15 cellular contexts compared by ENCODE assay signal in the genomic region with DNA sequence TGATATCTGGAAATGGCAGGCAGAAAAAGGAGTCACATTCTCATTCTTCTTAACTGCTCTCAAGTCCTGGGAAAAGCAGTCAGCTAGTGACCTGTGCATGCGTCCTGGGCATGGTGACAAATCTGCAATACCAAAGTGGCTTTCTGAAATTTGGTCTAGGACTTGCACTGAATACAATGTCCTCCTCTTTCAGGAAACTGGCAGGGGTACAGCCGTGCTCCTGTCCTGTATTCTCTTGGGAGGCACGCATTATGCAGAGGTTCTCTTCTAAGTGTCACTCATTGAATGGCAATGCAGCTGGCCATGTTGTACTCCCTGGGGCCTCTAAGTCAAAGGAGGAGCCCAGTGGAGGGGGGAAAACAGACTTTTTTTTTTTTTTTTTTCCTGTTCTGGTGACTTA. TPM values are rescaled to one million over a fixed set of nuclear protein-coding genes. Genes with fewer than 3 reads are reported as not detected.
DNase-seq lines count a peak whose midpoint lies in the region; ATAC-seq and TF ChIP-seq lines count a peak whose summit lies in the region.
"Had no signal": no experiment of that assay in that cellular context is flagged by ENCODE, and none has a peak within 500 bp of the region (broad histone marks: within the 10 kb centered on the region; RNA-seq: fewer than 3 reads in every experiment).

No MANE protein-coding gene starts in this region.

- H3K9me3 ChIP-seq in left lung = no peaks in the 10 kb centered on the region
- H3K9me3 ChIP-seq: vagina had no signal

- H3K4me3 ChIP-seq in left lung (no peak overlapping the region), brain microvascular endothelial cell (ENCODE audit: low read depth, low read length) (no peak overlapping the region)
- H3K4me3 ChIP-seq: vagina had no signal

- no peak for DNase-seq in stimulated activated naive CD8-positive, alpha-beta T cell treated with anti-CD3 and anti-CD28 coated beads, Interleukin-15, Interleukin-2, amounts not matched to agents 100 U/mL and 50 U/mL, for 24 hours
- DNase-seq in T-cell (no peak), left lung (no peak), NCI-H226 (no peak), brain microvascular endothelial cell (no peak), nephron progenitor cell (no peak)
- no peak for DNase-seq in effector CD4-positive, alpha-beta T cell
- DNase-seq: effector memory CD4-positive, alpha-beta T cell; NCI-H1092 treated with DMSO at 0.1 percent for 48 hours; NCI-H526; stimulated activated CD4-positive, alpha-beta T cell treated with anti-CD3 and anti-CD28 coated beads, Interleukin-2, amount 100 ng/mL, for 48 hours had no signal

- ATAC-seq in stimulated activated naive CD8-positive, alpha-beta T cell treated with anti-CD3 and anti-CD28 coated beads, Interleukin-15, Interleukin-2, amounts not matched to agents 100 U/mL and 50 U/mL, for 24 hours = no peak
- ATAC-seq in T-cell (replicated peaks in 1 of 4) = no peak
- ATAC-seq in left lung = peak; percentile 44
- ATAC-seq: Panc1 had no signal

- in situ Hi-C loops in brain microvascular endothelial cell (cut with HindIII; ENCODE audit: low pct_ligation_motif_present, low sequenced_read_pairs) = no loop called here

- H3K4me1 ChIP-seq in left lung = peaks cover 30 to 91% of the 10 kb centered on the region in 2 donors

- TF ChIP-seq CTCF in left lung (IDR thresholded peaks at IDR 0.05) = no peak
- no peak for TF ChIP-seq CTCF in brain microvascular endothelial cell (IDR thresholded peaks at IDR 0.05; ENCODE audit: low read depth, low read length, missing control alignments)
- TF ChIP-seq CTCF in nephron progenitor cell (IDR thresholded peaks at IDR 0.05) = no peak

- H3K27me3 ChIP-seq in left lung (no peaks in the 10 kb centered on the region), brain microvascular endothelial cell (replicated peaks) (no peaks in the 10 kb centered on the region)
- H3K27me3 ChIP-seq: vagina had no signal

- peaks cover 64% of the 10 kb centered on the region for H3K36me3 Mint-ChIP-seq in stimulated activated naive CD8-positive, alpha-beta T cell treated with anti-CD3 and anti-CD28 coated beads, Interleukin-15, Interleukin-2, amounts not matched to agents 100 ng/mL and 50 ng/mL, for 24 hours (ENCODE audit: low read depth)
- H3K36me3 Mint-ChIP-seq in T-cell (peaks cover 31% of the 10 kb centered on the region), nephron progenitor cell (ENCODE audit: low read depth) (peaks cover 40% of the 10 kb centered on the region)

- intact Hi-C loops in left lung (cut with DNase I) = no loop called here

- peaks cover 0 to 6% of the 10 kb centered on the region in 2 donors for H3K36me3 ChIP-seq in left lung
- H3K36me3 ChIP-seq in brain microvascular endothelial cell (replicated peaks) = no peaks in the 10 kb centered on the region

- no peaks in the 10 kb centered on the region for H3K27me3 Mint-ChIP-seq in stimulated activated naive CD8-positive, alpha-beta T cell treated with anti-CD3 and anti-CD28 coated beads, Interleukin-15, Interleukin-2, amounts not matched to agents 100 ng/mL and 50 ng/mL, for 24 hours
- H3K27me3 Mint-ChIP-seq in T-cell (no peaks in the 10 kb centered on the region), nephron progenitor cell (ENCODE audit: low read depth, poor library complexity) (no peaks in the 10 kb centered on the region)

- CTCF ChIA-PET in T-cell (lab: Charles Lee) = interaction anchor here in 1 of 2 donors (0.6 kb wide), 1 partner anchor 201 kb away, joined by 3 read pairs; no protein-coding TSS in a partner anchor

- no peaks in the 10 kb centered on the region for H3K9me3 Mint-ChIP-seq in stimulated activated naive CD8-positive, alpha-beta T cell treated with anti-CD3 and anti-CD28 coated beads, Interleukin-15, Interleukin-2, amounts not matched to agents 100 ng/mL and 50 ng/mL, for 24 hours
- H3K9me3 Mint-ChIP-seq in T-cell (no peaks in the 10 kb centered on the region), nephron progenitor cell (no peaks in the 10 kb centered on the region)
- H3K9me3 Mint-ChIP-seq: activated T-helper 2 cell treated with anti-CD3 and anti-CD28 coated beads, Interferon-gamma antibody, Interleukin-2, Interleukin-4, amounts not matched to agents 10 μg/mL and 5 μg/mL and 100 μg/mL, durations not matched to agents 14 hours and 24 hours and 36 hours had no signal

- POLR2A ChIA-PET in T-cell (lab: Charles Lee) = no interaction called here

- peak overlapping the region; percentile 74 for H3K27ac Mint-ChIP-seq in stimulated activated naive CD8-positive, alpha-beta T cell treated with anti-CD3 and anti-CD28 coated beads, Interleukin-15, Interleukin-2, amounts not matched to agents 100 ng/mL and 50 ng/mL, for 24 hours
- H3K27ac Mint-ChIP-seq in T-cell = peak overlapping the region; percentile 64 to 65
- no peak overlapping the region for H3K27ac Mint-ChIP-seq in nephron progenitor cell
- H3K27ac Mint-ChIP-seq: activated T-helper 2 cell treated with anti-CD3 and anti-CD28 coated beads, Interferon-gamma antibody, Interleukin-2, Interleukin-4, amounts not matched to agents 10 μg/mL and 5 μg/mL and 100 μg/mL, durations not matched to agents 14 hours and 24 hours and 36 hours had no signal

- H3K4me1 Mint-ChIP-seq in stimulated activated naive CD8-positive, alpha-beta T cell treated with anti-CD3 and anti-CD28 coated beads, Interleukin-15, Interleukin-2, amounts not matched to agents 100 ng/mL and 50 ng/mL, for 24 hours (ENCODE audit: low read depth) = peaks cover 81% of the 10 kb centered on the region
- H3K4me1 Mint-ChIP-seq in T-cell (peaks cover 87 to 95% (median 91%) of the 10 kb centered on the region in 3 donors), nephron progenitor cell (peaks cover 56% of the 10 kb centered on the region)

- H3K4me3 Mint-ChIP-seq in stimulated activated naive CD8-positive, alpha-beta T cell treated with anti-CD3 and anti-CD28 coated beads, Interleukin-15, Interleukin-2, amounts not matched to agents 100 ng/mL and 50 ng/mL, for 24 hours = peak overlapping the region; percentile 13
- H3K4me3 Mint-ChIP-seq in T-cell (peak overlapping the region in 2 of 3 donors; percentile 22 to 38), nephron progenitor cell (no peak overlapping the region)

- peak overlapping the region in 1 of 2 donors; percentile 61 for H3K27ac ChIP-seq in left lung
- H3K27ac ChIP-seq in brain microvascular endothelial cell = no peak overlapping the region
- H3K27ac ChIP-seq: vagina had no signal

RNA-seq across cellular contexts. Expression of a gene that starts 10.6 kb away (rescaled TPM):
- total RNA-seq in T-cell = 100 to 1,000 TPM; 121 to 176 (median 123) TPM
- 10 to 100 TPM; 32.1 to 45.8 TPM for total RNA-seq in left lung

RNA-seq across cellular contexts. Expression of a gene that starts 37.8 kb away (rescaled TPM):
- total RNA-seq in T-cell (10 to 100 TPM; 23.1 to 44.9 (median 39.7) TPM), left lung (10 to 100 TPM in 1 of 2 donors, 1 to 10 TPM in 1; 8.8 to 16.9 TPM)

RNA-seq across cellular contexts. Expression of a gene that starts 43.1 kb away (rescaled TPM):
- total RNA-seq in T-cell = 100 to 1,000 TPM; 138 to 256 (median 235) TPM
- total RNA-seq in left lung = 100 to 1,000 TPM in 1 of 2 donors, 10 to 100 TPM in 1; 95.7 to 171 TPM
